In genomic region chr9:127553793-127554192, GRCh38 we compare ENCODE assay signal across 16 cellular contexts. TPM values are rescaled to one million over a fixed set of nuclear protein-coding genes. Genes with fewer than 3 reads are reported as not detected.
DNase-seq lines count a peak whose midpoint lies in the region; TF ChIP-seq lines count a peak whose summit lies in the region.
"Had no signal": no experiment of that assay in that cellular context is flagged by ENCODE, and none has a peak within 500 bp of the region (broad histone marks: within the 10 kb centered on the region; RNA-seq: fewer than 3 reads in every experiment).

No MANE protein-coding gene starts in this region.

- H3K4me1 ChIP-seq in esophagus squamous epithelium (peaks cover 53 to 98% (median 82%) of the 10 kb centered on the region in 3 donors), smooth muscle cell (ENCODE audit: low read depth) (peaks cover 38% of the 10 kb centered on the region)

- DNase-seq in activated CD4-positive, alpha-beta T cell treated with anti-CD3 and anti-CD28 coated beads, Interleukin-2, amount 10 ng/mL, durations not matched to agents 7 days and 5 days: no peak
- DNase-seq in activated CD4-positive, alpha-beta T cell treated with anti-CD3 and anti-CD28 coated beads for 48 hours: no peak
- no peak for DNase-seq in RWPE1 (ENCODE audit: low spot score)
- no peak for DNase-seq in esophagus squamous epithelium (lab: John Stamatoyannopoulos, UW)
- no peak for DNase-seq in smooth muscle cell (lab: John Stamatoyannopoulos, UW; ENCODE audit: unreplicated experiment)
- no peak for DNase-seq in HUDEP-2 (lab: John Stamatoyannopoulos, UW; ENCODE audit: unreplicated experiment in 76 of 76)
- DNase-seq in OCI-M1 (lab: John Stamatoyannopoulos, UW): no peak
- no peak for DNase-seq in NCI-H526 treated with DMSO at 0.1 percent for 48 hours (lab: John Stamatoyannopoulos, UW)
- DNase-seq: gastrocnemius medialis; NCI-H1417 treated with DMSO at 0.1 percent for 48 hours; NCI-H2171; NCI-H774; SK-N-SH; spleen; stimulated activated CD8-positive, alpha-beta memory T cell treated with anti-CD3 and anti-CD28 coated beads, Interleukin-4, amount 100 ng/mL, for 48 hours had no signal

- H3K27me3 ChIP-seq in esophagus squamous epithelium: no peaks in the 10 kb centered on the region
- H3K27me3 ChIP-seq in smooth muscle cell (ENCODE audit: low read depth): no peaks in the 10 kb centered on the region
- H3K27me3 ChIP-seq: gastrocnemius medialis, spleen had no signal

- H3K4me3 ChIP-seq in esophagus squamous epithelium: no peak overlapping the region
- H3K4me3 ChIP-seq in smooth muscle cell: no peak overlapping the region
- H3K4me3 ChIP-seq: gastrocnemius medialis, spleen had no signal

- no peaks in the 10 kb centered on the region for H3K9me3 Mint-ChIP-seq in activated CD4-positive, alpha-beta T cell treated with anti-CD3 and anti-CD28 coated beads, Interleukin-2, amount 10 ng/mL, durations not matched to agents 7 days and 5 days

- no peak overlapping the region for H2AFZ ChIP-seq in smooth muscle cell (ENCODE audit: low read depth)

- 0% methylated on average over 1 of the region's 4 CpGs; no CpG with 5 or more reads in 1 of the 2 donors for WGBS in esophagus squamous epithelium, 2 donors
- WGBS in smooth muscle cell (ENCODE audit: low lambda C conversion rate): 95% methylated on average over 4 of the region's 4 CpGs

- peak overlapping the region; percentile 99 for H3K27ac ChIP-seq in RWPE1
- peak overlapping the region in 3 of 4 donors; percentile 32 to 99 (median 99) for H3K27ac ChIP-seq in esophagus squamous epithelium
- peak overlapping the region; percentile 98 for H3K27ac ChIP-seq in smooth muscle cell (ENCODE audit: low read depth)
- H3K27ac ChIP-seq: C4-2B, gastrocnemius medialis, spleen had no signal

- peaks cover 71% of the 10 kb centered on the region for H4K20me1 ChIP-seq in smooth muscle cell (ENCODE audit: low read depth)

- POLR2A ChIA-PET in activated CD4-positive, alpha-beta T cell treated with anti-CD3 and anti-CD28 coated beads, Interleukin-2, amount 10 ng/mL, durations not matched to agents 7 days and 5 days (lab: Charles Lee): no interaction called here
- POLR2A ChIA-PET in RWPE1 (lab: Yijun Ruan, JAX; ENCODE audit: low non-redundant PET): no interaction called here

- H3K36me3 Mint-ChIP-seq in activated CD4-positive, alpha-beta T cell treated with anti-CD3 and anti-CD28 coated beads, Interleukin-2, amount 10 ng/mL, durations not matched to agents 7 days and 5 days (ENCODE audit: low read depth): peaks cover 18% of the 10 kb centered on the region

- no peak overlapping the region for H3K4me3 Mint-ChIP-seq in activated CD4-positive, alpha-beta T cell treated with anti-CD3 and anti-CD28 coated beads, Interleukin-2, amount 10 ng/mL, durations not matched to agents 7 days and 5 days

- no peak overlapping the region for H3K4me2 ChIP-seq in smooth muscle cell
- H3K4me2 ChIP-seq: SK-N-SH had no signal

- no peak overlapping the region for H3K9ac ChIP-seq in smooth muscle cell (ENCODE audit: low read depth)
- H3K9ac ChIP-seq: SK-N-SH had no signal

- intact Hi-C loops in esophagus squamous epithelium (cut with DNase I): no loop called here

- TF ChIP-seq CTCF in RWPE1 (conservative IDR thresholded peaks at IDR 0.05; ENCODE audit: low read depth) (no peak), esophagus squamous epithelium (IDR thresholded peaks at IDR 0.05) (no peak), smooth muscle cell (IDR thresholded peaks at IDR 0.05; ENCODE audit: borderline replicate concordance, insufficient read depth, poor library complexity, severe bottlenecking) (no peak)

- H3K27me3 Mint-ChIP-seq in activated CD4-positive, alpha-beta T cell treated with anti-CD3 and anti-CD28 coated beads, Interleukin-2, amount 10 ng/mL, durations not matched to agents 7 days and 5 days: peaks cover 2% of the 10 kb centered on the region

- H3K79me2 ChIP-seq in smooth muscle cell (ENCODE audit: low read depth): peaks cover 94% of the 10 kb centered on the region

- H3K36me3 ChIP-seq in esophagus squamous epithelium (peaks cover 0 to 69% (median 36%) of the 10 kb centered on the region in 3 donors), smooth muscle cell (ENCODE audit: low read depth) (no peaks in the 10 kb centered on the region)
- H3K36me3 ChIP-seq: gastrocnemius medialis, spleen had no signal

- CTCF ChIA-PET in activated CD4-positive, alpha-beta T cell treated with anti-CD3 and anti-CD28 coated beads, Interleukin-2, amount 10 ng/mL, durations not matched to agents 7 days and 5 days (lab: Charles Lee): interaction anchor here (1.5 to 1.9 kb wide), 2 partner anchors 28 to 367 kb away, joined by 3 to 6 read pairs; no protein-coding TSS in a partner anchor
- CTCF ChIA-PET in RWPE1 (lab: Yijun Ruan, JAX): interaction anchor here (0.7 to 1.6 kb wide), 2 partner anchors 16 to 36 kb away, joined by 3 to 5 read pairs; no protein-coding TSS in a partner anchor

- no peak for TF ChIP-seq POLR2A in esophagus squamous epithelium (IDR thresholded peaks at IDR 0.05)

- H3K4me1 Mint-ChIP-seq in activated CD4-positive, alpha-beta T cell treated with anti-CD3 and anti-CD28 coated beads, Interleukin-2, amount 10 ng/mL, durations not matched to agents 7 days and 5 days: peaks cover 65% of the 10 kb centered on the region

- H3K27ac Mint-ChIP-seq in activated CD4-positive, alpha-beta T cell treated with anti-CD3 and anti-CD28 coated beads, Interleukin-2, amount 10 ng/mL, durations not matched to agents 7 days and 5 days: peak overlapping the region; percentile 87

- H3F3A ChIP-seq in smooth muscle cell (ENCODE audit: low read depth): peaks cover 14% of the 10 kb centered on the region

- H3K9me3 ChIP-seq in esophagus squamous epithelium: no peaks in the 10 kb centered on the region
- no peaks in the 10 kb centered on the region for H3K9me3 ChIP-seq in smooth muscle cell (replicated peaks; ENCODE audit: low read depth)
- H3K9me3 ChIP-seq: gastrocnemius medialis, SK-N-SH, spleen had no signal

RNA-seq across cellular contexts. Expression of gene STXBP1, which starts 58.3 kb away (rescaled TPM):
- 10 to 100 TPM; 12.1 to 17.7 TPM for total RNA-seq in activated CD4-positive, alpha-beta T cell treated with anti-CD3 and anti-CD28 coated beads, Interleukin-2, amount 10 ng/mL, durations not matched to agents 7 days and 5 days
- total RNA-seq in esophagus squamous epithelium (10 to 100 TPM in 2 of 4 donors, 1 to 10 TPM in 2; 4.7 to 36.1 (median 12.2) TPM), smooth muscle cell (22.4 and 39.5 TPM in 2 replicates)
- polyA plus RNA-seq in smooth muscle cell: 22.8 and 26.7 TPM in 2 replicates
